2 cellular contexts compared by ENCODE assay signal in genomic region chr18:31420032-31420431, GRCh38.
TF ChIP-seq lines count a peak whose summit lies in the region.

No MANE protein-coding gene starts in this region.

TF ChIP-seq in HepG2, 621 proteins besides CTCF, POLR2A, EP300 and RAD21:
- no peak for TF ChIP-seq FLYWCH1 (CRISPR knock-in tag; IDR thresholded peaks at IDR 0.05)
- no peak for TF ChIP-seq CAMTA2 (CRISPR knock-in tag; IDR thresholded peaks at IDR 0.05; ENCODE audit: borderline replicate concordance)
- TF ChIP-seq ZNF850 (CRISPR knock-in tag; conservative IDR thresholded peaks at IDR 0.05) = no peak

TF ChIP-seq in K562, 482 proteins besides CTCF, POLR2A, EP300 and RAD21:
- TF ChIP-seq GATA2 (CRISPR knock-in tag; IDR thresholded peaks at IDR 0.05) (no peak), FOXA1 (IDR thresholded peaks at IDR 0.05; ENCODE audit: borderline replicate concordance) (0 out of 2 replicates have a peak, but pooled peaks have one; percentile 14), FOSL1 (tag; conservative IDR thresholded peaks at IDR 0.05) (peak; percentile 16; the same call in 1 of the 2 replicates)
